8 cellular contexts compared by ENCODE assay signal in genomic region chr16:70438325-70438982, GRCh38. TPM values are rescaled to one million over a fixed set of nuclear protein-coding genes. Genes with fewer than 3 reads are reported as not detected.
A peak's percentile ranks its signal among the peaks of the same experiment; 100 is the strongest.
DNase-seq lines count a peak whose midpoint lies in the region; ATAC-seq, FAIRE-seq and TF ChIP-seq lines count a peak whose summit lies in the region.

No MANE protein-coding gene starts in this region.

- no peaks in the 10 kb centered on the region for H4K20me1 ChIP-seq in fibroblast of lung (ENCODE audit: control insufficient read depth, extremely low read depth, insufficient read depth, low read length)

- H3K27me3 ChIP-seq in fibroblast of lung (ENCODE audit: control insufficient read depth, insufficient read depth, low read length) (no peaks in the 10 kb centered on the region), pancreas (no peaks in the 10 kb centered on the region)

- H3K9me3 ChIP-seq in SK-N-MC (ENCODE audit: low read depth, low read length), result no peaks in the 10 kb centered on the region
- no peaks in the 10 kb centered on the region for H3K9me3 ChIP-seq in fibroblast of lung (ENCODE audit: control insufficient read depth, insufficient read depth, low read depth, low read length)
- H3K9me3 ChIP-seq in pancreas, result no peaks in the 10 kb centered on the region

- no peaks in the 10 kb centered on the region for H3K36me3 ChIP-seq in SK-N-MC (ENCODE audit: insufficient read depth, low read length)
- peaks cover 4% of the 10 kb centered on the region for H3K36me3 ChIP-seq in fibroblast of lung (ENCODE audit: control insufficient read depth, insufficient read depth, low read length)
- no peaks in the 10 kb centered on the region for H3K36me3 ChIP-seq in pancreas

- H3K27me3 Mint-ChIP-seq in activated CD4-positive, alpha-beta T cell treated with anti-CD3 and anti-CD28 coated beads, Interleukin-2, amount 10 ng/mL, durations not matched to agents 24 days and 14 days, result no peaks in the 10 kb centered on the region

- no peak for DNase-seq in activated CD4-positive, alpha-beta T cell treated with anti-CD3 and anti-CD28 coated beads, Interleukin-2, amount 10 ng/mL, durations not matched to agents 24 days and 14 days
- DNase-seq in activated CD4-positive, alpha-beta T cell treated with anti-CD3 and anti-CD28 coated beads for 4 hours, result no peak
- no peak for DNase-seq in SK-N-MC (ENCODE audit: low read depth, low spot score)
- DNase-seq in fibroblast of lung (ENCODE audit: low read depth in 2 of 2), result peak in 1 of 2 donors; percentile 13
- peak in 4 of 6 donors; percentile 16 to 72 (median 48) for DNase-seq in pancreas
- no peak for DNase-seq in stimulated activated CD4-positive, alpha-beta T cell treated with anti-CD3 and anti-CD28 coated beads, Interleukin-4, amount 100 ng/mL, for 24 hours
- DNase-seq in GOT3 (lab: John Stamatoyannopoulos, UW), result no peak

- H3K4me3 Mint-ChIP-seq in activated CD4-positive, alpha-beta T cell treated with anti-CD3 and anti-CD28 coated beads, Interleukin-2, amount 10 ng/mL, durations not matched to agents 24 days and 14 days, result peak overlapping the region; percentile 100

- ATAC-seq in pancreas, result peak in 2 of 4 donors; percentile 5 to 13
- no peak for ATAC-seq in GM18873 (IDR thresholded peaks at IDR 0.05; ENCODE audit: low FRiP score, unreplicated experiment)

- no peak for TF ChIP-seq CTCF in fibroblast of lung (conservative IDR thresholded peaks at IDR 0.05 in 1 of 2, IDR thresholded peaks at IDR 0.05 in 1 of 2; ENCODE audit: low read depth in 1 of 2, low read length in 2 of 2)
- no peak for TF ChIP-seq CTCF in pancreas (IDR thresholded peaks at IDR 0.05)

- H3K4me2 ChIP-seq in fibroblast of lung (ENCODE audit: extremely low read depth, insufficient read depth, low read length), result peak overlapping the region; percentile 100

- peaks cover 19% of the 10 kb centered on the region for H3K79me2 ChIP-seq in fibroblast of lung (ENCODE audit: control insufficient read depth, insufficient read depth, low read length)

- H3K9me3 Mint-ChIP-seq in activated CD4-positive, alpha-beta T cell treated with anti-CD3 and anti-CD28 coated beads, Interleukin-2, amount 10 ng/mL, durations not matched to agents 24 days and 14 days, result no peaks in the 10 kb centered on the region

- peak overlapping the region; percentile 96 for H3K27ac Mint-ChIP-seq in activated CD4-positive, alpha-beta T cell treated with anti-CD3 and anti-CD28 coated beads, Interleukin-2, amount 10 ng/mL, durations not matched to agents 24 days and 14 days

- H3K27ac ChIP-seq in SK-N-MC (no peak overlapping the region), fibroblast of lung (ENCODE audit: insufficient read depth, low read length) (peak overlapping the region; percentile 1), pancreas (no peak overlapping the region)

- H3K4me1 Mint-ChIP-seq in activated CD4-positive, alpha-beta T cell treated with anti-CD3 and anti-CD28 coated beads, Interleukin-2, amount 10 ng/mL, durations not matched to agents 24 days and 14 days, result peaks cover 31% of the 10 kb centered on the region

- peak overlapping the region; percentile 51 for H3K9ac ChIP-seq in SK-N-MC (ENCODE audit: insufficient read length)
- H3K9ac ChIP-seq in fibroblast of lung (ENCODE audit: insufficient read depth, low read length), result peak overlapping the region; percentile 59

- peak overlapping the region; percentile 79 for H3K4me3 ChIP-seq in SK-N-MC
- peak overlapping the region; percentile 74 to 80 (median 80) for H3K4me3 ChIP-seq in fibroblast of lung (replicated peaks in 1 of 4; ENCODE audit: control extremely low read depth in 1 of 4, insufficient read depth in 1 of 4, low read depth in 3 of 4, low read length in 4 of 4)
- peak overlapping the region; percentile 56 to 71 (median 68) for H3K4me3 ChIP-seq in pancreas

- peak overlapping the region; percentile 10 for H2AFZ ChIP-seq in fibroblast of lung (ENCODE audit: low read length)

- H3K36me3 Mint-ChIP-seq in activated CD4-positive, alpha-beta T cell treated with anti-CD3 and anti-CD28 coated beads, Interleukin-2, amount 10 ng/mL, durations not matched to agents 24 days and 14 days (ENCODE audit: low read depth), result peaks cover 11% of the 10 kb centered on the region

- intact Hi-C loops in activated CD4-positive, alpha-beta T cell treated with anti-CD3 and anti-CD28 coated beads, Interleukin-2, amount 10 ng/mL, durations not matched to agents 24 days and 14 days (cut with micrococcal nuclease), result loop anchor here (1.0 kb wide), 1 partner anchor 10 kb away; no protein-coding TSS in a partner anchor
- intact Hi-C loops in pancreas (cut with DNase I), result no loop called here

- no peak for FAIRE-seq in pancreas (lab: Jason Lieb, UNC)

- H3K4me1 ChIP-seq in fibroblast of lung (ENCODE audit: control insufficient read depth, extremely low read depth, insufficient read depth, low read length) (peaks cover 25% of the 10 kb centered on the region), pancreas (peaks cover 0 to 4% (median 0%) of the 10 kb centered on the region in 3 donors)

- 4 to 6% methylated on average over 21 to 50 of the region's 50 CpGs for WGBS in pancreas, 2 donors

RNA-seq across cellular contexts. Expression of gene ST3GAL2, which starts 0.4 kb away (rescaled TPM):
- total RNA-seq in activated CD4-positive, alpha-beta T cell treated with anti-CD3 and anti-CD28 coated beads, Interleukin-2, amount 10 ng/mL, durations not matched to agents 24 days and 14 days, result 27.9 and 37.0 TPM in 2 replicates
- total RNA-seq in fibroblast of lung (9.5 and 17.8 TPM in 2 replicates), pancreas (10 to 100 TPM in 2 of 6 donors, 1 to 10 TPM in 4; 3.5 to 16.2 (median 4.6) TPM)
- polyA plus RNA-seq in fibroblast of lung (13.1 and 13.5 TPM in 2 replicates), pancreas (1 to 10 TPM; 4.2 to 5.8 TPM)
- polyA plus RNA-seq in fibroblast of lung (2012), result 16.2 and 17.6 TPM in 2 replicates
- polyA minus RNA-seq in fibroblast of lung (ENCODE audit: low replicate concordance), result 59.6 and 59.9 TPM in 2 replicates

RNA-seq across cellular contexts. Expression of gene FCSK, which starts 15.9 kb away (rescaled TPM):
- 19.6 and 24.4 TPM in 2 replicates for total RNA-seq in activated CD4-positive, alpha-beta T cell treated with anti-CD3 and anti-CD28 coated beads, Interleukin-2, amount 10 ng/mL, durations not matched to agents 24 days and 14 days
- 11.8 and 13.5 TPM in 2 replicates for total RNA-seq in fibroblast of lung
- polyA plus RNA-seq in fibroblast of lung, result 4.4 and 4.9 TPM in 2 replicates
- polyA plus RNA-seq in fibroblast of lung (2012), result 4.4 and 5.0 TPM in 2 replicates
- 5.9 and 7.1 TPM in 2 replicates for polyA minus RNA-seq in fibroblast of lung (ENCODE audit: low replicate concordance)
- 10 to 100 TPM; 11.7 to 17.0 (median 13.9) TPM for total RNA-seq in pancreas
- polyA plus RNA-seq in pancreas, result 10 to 100 TPM; 30.9 to 33.6 TPM

Comparison
In these comparisons a context has a peak if more than half of its experiments do, and no peak if none do; other contexts are left out.
1. DNase-seq: peak in pancreas (4 of 6); none in activated CD4-positive, alpha-beta T cell treated with anti-CD3 and anti-CD28 coated beads, Interleukin-2, amount 10 ng/mL, durations not matched to agents 24 days and 14 days (single experiment), activated CD4-positive, alpha-beta T cell treated with anti-CD3 and anti-CD28 coated beads for 4 hours (0 of 2), SK-N-MC (single experiment), stimulated activated CD4-positive, alpha-beta T cell treated with anti-CD3 and anti-CD28 coated beads, Interleukin-4, amount 100 ng/mL, for 24 hours (single experiment) and GOT3 (single experiment).
2. Peak in every context shown above with its lines, with median percentiles within 50 percentile points of each other: H3K4me3 ChIP-seq.